8 cellular contexts compared by ENCODE assay signal in genomic region chr10:110803830-110804338, GRCh38.
A peak's percentile ranks its signal among the peaks of the same experiment; 100 is the strongest.
DNase-seq lines count a peak whose midpoint lies in the region; ATAC-seq and TF ChIP-seq lines count a peak whose summit lies in the region.

No MANE protein-coding gene starts in this region.

- ATAC-seq in GM18502 (IDR thresholded peaks at IDR 0.05; ENCODE audit: poor library complexity, unreplicated experiment), result peak; percentile 51
- peak; percentile 71 for ATAC-seq in HG02981 (IDR thresholded peaks at IDR 0.05; ENCODE audit: unreplicated experiment)

- WGBS in mammary epithelial cell (ENCODE audit: low coverage, missing lambda C conversion rate), result 47% methylated on average over 5 of the region's 6 CpGs

- TF ChIP-seq CTCF in AG09319 (IDR thresholded peaks at IDR 0.05; ENCODE audit: low read depth, low read length) (peak; percentile 86), PC-9 (conservative IDR thresholded peaks at IDR 0.05) (peak; percentile 46; the same call in 1 of the 2 replicates), mammary epithelial cell (conservative IDR thresholded peaks at IDR 0.05 in 1 of 2, IDR thresholded peaks at IDR 0.05 in 1 of 2; ENCODE audit: extremely low read depth in 1 of 2, insufficient read depth in 1 of 2, low read depth in 1 of 2, low read length in 2 of 2) (peak; percentile 40 to 69)

- intact Hi-C loops in PC-9 (cut with micrococcal nuclease; ENCODE audit: unreplicated experiment), result loop anchor here (5.0 kb wide), 1 partner anchor 88 kb away; no protein-coding TSS in a partner anchor
- intact Hi-C loops in mammary epithelial cell (cut with micrococcal nuclease), result loop anchor here (1.0 kb wide), 3 partner anchors 58 to 89 kb away; no protein-coding TSS in a partner anchor

- H2AFZ ChIP-seq in PC-9 (no peak overlapping the region), mammary epithelial cell (ENCODE audit: low read depth, low read length) (peak overlapping the region; percentile 58)

- no peaks in the 10 kb centered on the region for H3K79me2 ChIP-seq in PC-9 (ENCODE audit: low read depth)
- H3K79me2 ChIP-seq in mammary epithelial cell (ENCODE audit: insufficient read depth, low read length), result no peaks in the 10 kb centered on the region

- H3K4me1 ChIP-seq in PC-9 (replicated peaks; ENCODE audit: insufficient read depth) (no peaks in the 10 kb centered on the region), mammary epithelial cell (ENCODE audit: insufficient read depth, low read length) (peaks cover 14% of the 10 kb centered on the region)

- POLR2A ChIA-PET in PC-9 (lab: Charles Lee; ENCODE audit: unreplicated experiment), result no interaction called here

- H3K9ac ChIP-seq in mammary epithelial cell (ENCODE audit: insufficient read depth, low read length), result no peak overlapping the region

- H3K36me3 ChIP-seq in PC-9 (ENCODE audit: low read depth), result no peaks in the 10 kb centered on the region
- H3K36me3 ChIP-seq in mammary epithelial cell (ENCODE audit: insufficient read depth, low read length), result no peaks in the 10 kb centered on the region

- H3K27me3 ChIP-seq in PC-9 (ENCODE audit: insufficient read depth, low read depth), result no peaks in the 10 kb centered on the region
- no peaks in the 10 kb centered on the region for H3K27me3 ChIP-seq in mammary epithelial cell (ENCODE audit: insufficient read depth, low read length)

- no peaks in the 10 kb centered on the region for H3F3A ChIP-seq in PC-9 (ENCODE audit: insufficient read depth, low read depth)

- no peak overlapping the region for H3K4me3 ChIP-seq in PC-9
- no peak overlapping the region for H3K4me3 ChIP-seq in mammary epithelial cell (replicated peaks in 1 of 3; ENCODE audit: insufficient read depth in 1 of 3, low read depth in 2 of 3, low read length in 3 of 3)

- DNase-seq in AG09319 (ENCODE audit: extremely low read depth, low read depth), result peak; percentile 18
- DNase-seq in PC-9, result no peak
- peak; percentile 40 for DNase-seq in mammary epithelial cell
- peak; percentile 55 for DNase-seq in iris pigment epithelial cell (ENCODE audit: low read depth)
- DNase-seq in stimulated activated CD4-positive, alpha-beta T cell treated with anti-CD3 and anti-CD28 coated beads, Interleukin-4, amount 100 ng/mL, for 4 hours, result peak; percentile 12 to 16
- DNase-seq in NCI-H1417 (lab: John Stamatoyannopoulos, UW), result no peak

- dilution Hi-C loops in mammary epithelial cell (cut with HindIII; ENCODE audit: low sequenced_read_pairs), result no loop called here

- in situ Hi-C loops in mammary epithelial cell (cut with MboI; ENCODE audit: low sequenced_read_pairs in 2 of 2), result no loop called here

- CTCF ChIA-PET in PC-9 (lab: Charles Lee), result interaction anchor here (0.6 kb wide), 2 partner anchors 32 to 116 kb away, joined by 3 to 4 read pairs; no protein-coding TSS in a partner anchor
- CTCF ChIA-PET in mammary epithelial cell (lab: Charles Lee; ENCODE audit: low non-redundant PET), result interaction anchor here (0.5 to 0.7 kb wide), 4 partner anchors 31 to 499 kb away, joined by 3 to 12 read pairs (median 4); partner anchors contain the start of gene SMNDC1

- H4K20me1 ChIP-seq in PC-9 (ENCODE audit: insufficient read depth) (no peaks in the 10 kb centered on the region), mammary epithelial cell (ENCODE audit: insufficient read depth, low read length) (no peaks in the 10 kb centered on the region)

- H3K9me2 ChIP-seq in PC-9 (ENCODE audit: insufficient read depth), result no peaks in the 10 kb centered on the region

- H3K9me3 ChIP-seq in PC-9 (ENCODE audit: insufficient read depth, low read depth) (no peaks in the 10 kb centered on the region), mammary epithelial cell (replicated peaks; ENCODE audit: insufficient read depth, low read length) (no peaks in the 10 kb centered on the region)

- BruUV-seq in PC-9 (replicated peaks; lab: Mats Ljungman, UMichigan) (no TSS peak), mammary epithelial cell (replicated peaks; lab: Mats Ljungman, UMichigan) (no TSS peak)

- H3K27ac ChIP-seq in PC-9, result no peak overlapping the region
- no peak overlapping the region for H3K27ac ChIP-seq in mammary epithelial cell (ENCODE audit: insufficient read depth, low read depth, low read length)

- no peak overlapping the region for H3K4me2 ChIP-seq in PC-9
- no peak overlapping the region for H3K4me2 ChIP-seq in mammary epithelial cell (ENCODE audit: insufficient read depth, low read depth, low read length)

Comparison
In these comparisons a context has a peak if more than half of its experiments do, and no peak if none do; other contexts are left out.
1. DNase-seq: peak in AG09319 (single experiment), mammary epithelial cell (single experiment), iris pigment epithelial cell (single experiment) and stimulated activated CD4-positive, alpha-beta T cell treated with anti-CD3 and anti-CD28 coated beads, Interleukin-4, amount 100 ng/mL, for 4 hours (2 of 2); none in PC-9 (0 of 2) and NCI-H1417 (0 of 3).
2. Peak in every context shown above with its lines, with median percentiles within 50 percentile points of each other: CTCF ChIP-seq.